In the genomic region with DNA sequence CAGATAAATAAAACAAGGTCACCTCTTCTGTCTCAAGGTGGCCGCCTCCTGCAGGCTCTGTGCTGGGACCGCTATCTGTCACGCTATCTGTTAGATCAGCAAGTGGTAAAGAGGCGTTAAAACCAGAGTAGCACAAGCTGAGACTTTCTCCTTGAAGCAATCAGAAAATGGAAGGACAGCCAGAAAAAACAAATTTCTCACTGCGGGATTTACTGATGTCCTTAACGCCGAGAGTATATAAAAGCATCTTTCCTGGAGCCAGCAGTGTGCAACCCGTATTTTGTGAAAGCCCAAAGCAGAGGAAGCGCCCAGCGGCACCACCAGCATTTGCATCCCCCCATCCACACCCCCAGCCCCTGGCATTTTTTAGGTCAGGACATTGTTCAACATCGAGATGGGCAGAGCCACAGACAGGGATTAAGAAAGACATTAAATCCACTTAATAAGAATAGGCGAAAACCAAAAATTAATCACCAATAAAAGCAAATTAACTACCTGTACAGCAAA, we compare ENCODE assay signal across 16 cellular contexts. TPM values are rescaled to one million over a fixed set of nuclear protein-coding genes. Genes with fewer than 3 reads are reported as not detected.
DNase-seq lines count a peak whose midpoint lies in the region; ATAC-seq and TF ChIP-seq lines count a peak whose summit lies in the region.
"Had no signal": no experiment of that assay in that cellular context is flagged by ENCODE, and none has a peak within 500 bp of the region (broad histone marks: within the 10 kb centered on the region; RNA-seq: fewer than 3 reads in every experiment).

No MANE protein-coding gene starts in this region.

- no peak overlapping the region for H2BK5ac ChIP-seq in mesendoderm (ENCODE audit: low read length)

- no peak overlapping the region for H4K8ac ChIP-seq in mesendoderm (ENCODE audit: low read depth, low read length)

- H3K4me2 ChIP-seq in mesendoderm (ENCODE audit: low read length): no peak overlapping the region

- intact Hi-C loops in uterus (cut with DNase I; ENCODE audit: low total_unique reads) (no loop called here), prostate gland (cut with DNase I) (no loop called here)

- H3K56ac ChIP-seq in mesendoderm (ENCODE audit: low read length): no peak overlapping the region

- no peak overlapping the region for H3K9ac ChIP-seq in mesendoderm (ENCODE audit: low read length)

- H2BK15ac ChIP-seq in mesendoderm (replicated peaks; ENCODE audit: low read depth): no peak overlapping the region

- WGBS in mesendoderm (ENCODE audit: extremely low coverage, insufficient coverage, low lambda C conversion rate): no CpG with 5 or more reads among the region's 12 CpGs
- WGBS in prostate gland: 38% methylated on average over 12 of the region's 12 CpGs

- H3K4me1 ChIP-seq in mesendoderm (ENCODE audit: control insufficient read depth, low read depth, low read length): peaks cover 7% of the 10 kb centered on the region
- peaks cover 4 to 5% of the 10 kb centered on the region in 2 donors for H3K4me1 ChIP-seq in uterus
- no peaks in the 10 kb centered on the region for H3K4me1 ChIP-seq in SJCRH30
- H3K4me1 ChIP-seq in prostate gland (replicated peaks): peaks cover 3% of the 10 kb centered on the region

- no peak overlapping the region for H3K4me3 ChIP-seq in mesendoderm (ENCODE audit: low read length)
- H3K4me3 ChIP-seq in uterus: no peak overlapping the region
- H3K4me3 ChIP-seq in SJCRH30: no peak overlapping the region
- no peak overlapping the region for H3K4me3 ChIP-seq in prostate gland

- H3K79me1 ChIP-seq in mesendoderm (ENCODE audit: low read length): no peaks in the 10 kb centered on the region

- peak overlapping the region; percentile 73 for H3K27ac Mint-ChIP-seq in central memory CD8-positive, alpha-beta T cell (ENCODE audit: low read depth)
- H3K27ac Mint-ChIP-seq: B cell had no signal

- H3K36me3 Mint-ChIP-seq in central memory CD8-positive, alpha-beta T cell (ENCODE audit: insufficient read depth): no peaks in the 10 kb centered on the region

- no peaks in the 10 kb centered on the region for H3K27me3 Mint-ChIP-seq in central memory CD8-positive, alpha-beta T cell
- H3K27me3 Mint-ChIP-seq: B cell had no signal

- H3K4me1 Mint-ChIP-seq in central memory CD8-positive, alpha-beta T cell: peaks cover 24% of the 10 kb centered on the region
- H3K4me1 Mint-ChIP-seq: B cell had no signal

- H3K4ac ChIP-seq in mesendoderm (ENCODE audit: low read depth, low read length): no peak overlapping the region

- TF ChIP-seq CTCF in uterus (IDR thresholded peaks at IDR 0.05) (no peak), prostate gland (IDR thresholded peaks at IDR 0.05) (no peak)

- TF ChIP-seq POLR2A in uterus (IDR thresholded peaks at IDR 0.05): no peak
- TF ChIP-seq POLR2A in prostate gland (IDR thresholded peaks at IDR 0.05): no peak

- no peaks in the 10 kb centered on the region for H3K9me3 Mint-ChIP-seq in central memory CD8-positive, alpha-beta T cell

- H2BK120ac ChIP-seq in mesendoderm (ENCODE audit: low read depth, low read length): no peak overlapping the region

- no peaks in the 10 kb centered on the region for H3K79me2 ChIP-seq in mesendoderm (ENCODE audit: control insufficient read depth, insufficient read depth, low read length)

- H3K9me3 ChIP-seq in uterus (no peaks in the 10 kb centered on the region), SJCRH30 (replicated peaks) (no peaks in the 10 kb centered on the region), prostate gland (no peaks in the 10 kb centered on the region)

- no peak overlapping the region for H2AK5ac ChIP-seq in mesendoderm (ENCODE audit: low read length)

- DNase-seq in stimulated activated CD8-positive, alpha-beta memory T cell treated with anti-CD3 and anti-CD28 coated beads, Interleukin-12 subunit alpha, Interleukin-12 subunit beta, amount 100 ng/mL, for 4 hours (ENCODE audit: low read depth): peak; percentile 19
- no peak for DNase-seq in stimulated activated CD8-positive, alpha-beta memory T cell treated with anti-CD3 and anti-CD28 coated beads, Interleukin-4, amount 100 ng/mL, for 48 hours
- DNase-seq in central memory CD8-positive, alpha-beta T cell (ENCODE audit: low spot score in 2 of 2): peak in 1 of 2 donors; percentile 66
- DNase-seq in mesendoderm (peak; percentile 88), uterus (no peak), SJCRH30 (no peak), prostate gland (ENCODE audit: low spot score) (no peak)
- DNase-seq: anterior cingulate cortex, DND-41, glutamatergic neuron, KBM-7, NCI-H146, NCI-H524, RPMI8226 had no signal

- no peak overlapping the region for H4K5ac ChIP-seq in mesendoderm (ENCODE audit: low read length)

- peaks cover 8% of the 10 kb centered on the region for H3K27me3 ChIP-seq in mesendoderm (ENCODE audit: insufficient read depth, low read length, poor library complexity)
- no peaks in the 10 kb centered on the region for H3K27me3 ChIP-seq in uterus
- peaks cover 21% of the 10 kb centered on the region; the same call in 1 of the 2 replicates for H3K27me3 ChIP-seq in SJCRH30
- H3K27me3 ChIP-seq in prostate gland (replicated peaks; ENCODE audit: insufficient read depth): no peaks in the 10 kb centered on the region

- no peak overlapping the region for H3K18ac ChIP-seq in mesendoderm (ENCODE audit: low read length)

- H3K27ac ChIP-seq in mesendoderm (ENCODE audit: low read depth, low read length) (no peak overlapping the region), uterus (peak overlapping the region; percentile 8 to 51), SJCRH30 (no peak overlapping the region), prostate gland (no peak overlapping the region)

- H3K23ac ChIP-seq in mesendoderm (ENCODE audit: low read length): no peak overlapping the region

- peak overlapping the region; percentile 67 for H3K4me3 Mint-ChIP-seq in central memory CD8-positive, alpha-beta T cell
- H3K4me3 Mint-ChIP-seq: B cell had no signal

- no peaks in the 10 kb centered on the region for H3K36me3 ChIP-seq in mesendoderm (ENCODE audit: control insufficient read depth, insufficient read depth, low read length)
- no peaks in the 10 kb centered on the region for H3K36me3 ChIP-seq in uterus
- no peaks in the 10 kb centered on the region for H3K36me3 ChIP-seq in SJCRH30
- no peaks in the 10 kb centered on the region for H3K36me3 ChIP-seq in prostate gland

- peak; percentile 99 for ATAC-seq in central memory CD8-positive, alpha-beta T cell (replicated peaks; ENCODE audit: extremely low read depth, poor library complexity, severe bottlenecking)
- ATAC-seq in GM21723 (IDR thresholded peaks at IDR 0.05; ENCODE audit: unreplicated experiment): no peak

RNA-seq across cellular contexts. Expression of a gene that starts 48.6 kb away (rescaled TPM):
- polyA plus RNA-seq in mesendoderm (2013, experiment 1 of 2): 13.6 TPM
- 14.0 TPM for polyA plus RNA-seq in mesendoderm (2013, experiment 2 of 2)
- total RNA-seq in uterus: 1,000 to 10,000 TPM in 1 of 4 donors, 100 to 1,000 TPM in 3; 189 to 2,046 (median 515) TPM
- total RNA-seq in SJCRH30 (2014; rRNA removed; shearing (Covaris generic)): 18.1 and 19.4 TPM in 2 replicates
- total RNA-seq in prostate gland: 100 to 1,000 TPM; 559 to 659 TPM

Comparison
In these comparisons a context has a peak if more than half of its experiments do, and no peak if none do; other contexts are left out.
1. DNase-seq: peak in stimulated activated CD8-positive, alpha-beta memory T cell treated with anti-CD3 and anti-CD28 coated beads, Interleukin-12 subunit alpha, Interleukin-12 subunit beta, amount 100 ng/mL, for 4 hours (single experiment) and mesendoderm (single experiment); none in stimulated activated CD8-positive, alpha-beta memory T cell treated with anti-CD3 and anti-CD28 coated beads, Interleukin-4, amount 100 ng/mL, for 48 hours (single experiment), uterus (0 of 2), SJCRH30 (0 of 2) and prostate gland (single experiment).
2. H3K27ac ChIP-seq: peak in uterus (2 of 2); none in mesendoderm (single experiment), SJCRH30 (single experiment) and prostate gland (0 of 2).